Comparison of ENCODE assay signal across 17 cellular contexts in the genomic region with DNA sequence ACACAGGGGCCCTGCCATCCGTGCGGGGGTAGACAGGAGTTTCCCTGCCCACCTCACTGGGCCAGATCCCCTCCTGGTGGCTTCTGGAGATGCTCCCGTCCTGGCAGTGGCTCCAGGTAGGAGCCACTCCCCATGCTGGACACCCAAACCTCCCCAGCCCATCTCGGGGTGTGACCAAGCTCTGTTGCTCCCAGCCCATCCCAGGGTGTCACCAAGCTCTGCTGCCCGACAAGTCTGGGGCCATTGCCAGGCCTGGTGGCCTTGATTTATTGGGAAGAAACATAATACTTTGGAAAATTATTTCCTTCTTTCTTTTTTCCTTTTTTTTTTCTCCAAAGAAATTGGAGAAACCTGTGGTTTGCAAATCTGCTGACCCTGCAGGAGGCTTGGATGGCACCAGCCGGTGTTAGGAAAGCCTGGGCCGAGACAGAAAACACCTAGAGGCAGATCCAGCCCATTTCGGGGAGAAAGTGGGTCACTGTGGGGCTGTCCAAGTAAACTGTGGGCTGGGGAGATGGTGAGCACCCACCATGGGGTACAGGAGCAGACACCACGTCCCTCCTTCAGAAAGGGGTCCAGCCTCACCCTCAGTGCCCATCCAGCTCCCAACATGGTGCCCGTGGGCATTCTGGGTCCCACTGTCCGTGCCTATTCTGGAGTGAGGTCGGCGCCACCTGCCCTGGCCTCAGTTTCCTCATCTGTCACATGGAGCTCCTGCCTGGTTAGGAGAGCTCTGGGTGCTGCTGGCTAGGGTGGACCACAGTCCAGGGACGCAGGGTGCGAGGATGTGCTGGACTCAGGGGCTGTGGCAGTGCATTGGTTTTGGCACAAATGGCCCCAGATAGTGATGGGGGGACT. TPM values are rescaled to one million over a fixed set of nuclear protein-coding genes. Genes with fewer than 3 reads are reported as not detected.
"Had no signal": no experiment of that assay in that cellular context is flagged by ENCODE, and none has a peak within 500 bp of the region (broad histone marks: within the 10 kb centered on the region; RNA-seq: fewer than 3 reads in every experiment).

No MANE protein-coding gene starts in this region.

- H3K4me3 ChIP-seq: pancreas had no signal

- H3K36me3 ChIP-seq: pancreas had no signal

- DNase-seq: activated CD4-positive, alpha-beta T cell treated with anti-CD3 and anti-CD28 coated beads, Interleukin-2, amount 10 ng/mL, durations not matched to agents 24 days and 14 days; activated CD4-positive, CD25-positive, alpha-beta regulatory T cell; activated CD8-positive, alpha-beta memory T cell treated with anti-CD3 and anti-CD28 coated beads, Interleukin-2, amount 50 U/mL, for 4 hours; activated CD8-positive, alpha-beta T cell treated with anti-CD3 and anti-CD28 coated beads, Interleukin-2, amount 10 ng/mL, durations not matched to agents 7 days and 5 days; activated gamma-delta T cell; activated naive CD8-positive, alpha-beta T cell treated with anti-CD3 and anti-CD28 coated beads, Interleukin-2, amount 10 ng/mL, durations not matched to agents 7 days and 5 days; activated T-cell treated with anti-CD3 and anti-CD28 coated beads, Interleukin-2, amount 50 U/mL, for 72 hours; cerebellar nuclear complex; foreskin melanocyte; midbrain; naive B cell; stimulated activated CD4-positive, alpha-beta T cell treated with anti-CD3 and anti-CD28 coated beads, Interleukin-4, amount 100 ng/mL, for 24 hours; stimulated activated naive CD4-positive, alpha-beta T cell; trophoblast cell had no signal

- H3K4me1 ChIP-seq: pancreas had no signal

- H3K27ac ChIP-seq: epithelial cell of prostate, pancreas had no signal

- ATAC-seq: activated CD8-positive, alpha-beta T cell treated with anti-CD3 and anti-CD28 coated beads, Interleukin-2, amount 10 ng/mL, durations not matched to agents 7 days and 5 days; activated T-cell treated with anti-CD3 and anti-CD28 coated beads, Interleukin-2, amount 50 U/mL, for 72 hours; pancreas had no signal

- H3K9me3 ChIP-seq: pancreas had no signal

RNA-seq across cellular contexts. Expression of gene ADRA2C, which starts 59.4 kb away (rescaled TPM):
- total RNA-seq: activated CD4-positive, alpha-beta T cell treated with anti-CD3 and anti-CD28 coated beads, Interleukin-2, amount 10 ng/mL, durations not matched to agents 24 days and 14 days; activated CD8-positive, alpha-beta T cell treated with anti-CD3 and anti-CD28 coated beads, Interleukin-2, amount 10 ng/mL, durations not matched to agents 7 days and 5 days; activated naive CD8-positive, alpha-beta T cell treated with anti-CD3 and anti-CD28 coated beads, Interleukin-2, amount 10 ng/mL, durations not matched to agents 7 days and 5 days; activated T-cell treated with anti-CD3 and anti-CD28 coated beads, Interleukin-2, amount 50 U/mL, for 72 hours; T-helper 2 cell treated with Interferon-gamma antibody and Interleukin-4, amounts not matched to agents 100 ng/mL and 5 ng/mL, for 36 hours had no signal
